1 cellular context compared by ENCODE assay signal in the genomic region with DNA sequence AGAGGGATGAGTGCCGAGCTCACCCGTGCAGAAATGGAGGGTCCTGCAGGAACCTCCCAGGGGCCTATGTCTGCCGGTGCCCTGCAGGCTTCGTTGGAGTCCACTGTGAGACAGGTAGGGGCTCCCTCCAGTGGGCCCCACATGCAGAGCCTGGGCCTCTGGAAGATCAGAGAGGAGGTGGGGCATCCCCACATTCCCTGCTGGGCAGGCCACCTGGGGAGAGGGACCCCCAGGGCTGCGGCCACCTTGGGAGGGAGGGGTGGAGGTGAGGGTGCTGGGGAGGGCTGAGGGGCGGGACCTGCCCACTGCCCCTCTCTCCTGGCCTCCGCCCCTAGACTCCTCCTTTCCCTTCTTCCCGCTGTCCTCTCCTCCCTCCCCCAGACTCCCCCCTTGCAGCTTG.
TF ChIP-seq lines count a peak whose summit lies in the region.

No MANE protein-coding gene starts in this region.

TF ChIP-seq in HepG2, 621 proteins besides CTCF, POLR2A, EP300 and RAD21:
- TF ChIP-seq ZNF260 (CRISPR knock-in tag; IDR thresholded peaks at IDR 0.05; ENCODE audit: borderline replicate concordance, low read depth) (no peak), JUN (CRISPR knock-in tag; IDR thresholded peaks at IDR 0.05) (no peak), STAG1 (CRISPR knock-in tag; IDR thresholded peaks at IDR 0.05) (peak; percentile 40), SRSF1 (optimal IDR thresholded peaks at IDR 0.05; ENCODE audit: low read depth, low read length) (no peak), ZSCAN21 (CRISPR knock-in tag; IDR thresholded peaks at IDR 0.05; ENCODE audit: borderline replicate concordance) (0 out of 2 replicates have a peak, but pooled peaks have one; percentile 14)
